In genomic region chr19:18557474-18558201, GRCh38 we compare ENCODE assay signal across 8 cellular contexts. TPM values are rescaled to one million over a fixed set of nuclear protein-coding genes. Genes with fewer than 3 reads are reported as not detected.
A peak's percentile ranks its signal among the peaks of the same experiment; 100 is the strongest.
DNase-seq lines count a peak whose midpoint lies in the region; ATAC-seq and TF ChIP-seq lines count a peak whose summit lies in the region.

KXD1 (plus strand) TSS chr19:18557870; CDS start chr19:18562057, 4,187 bp downstream.

- H3K27ac ChIP-seq in PC-9 (peak within 1 kb of the TSS; percentile 78), mucosa of rectum (ENCODE audit: low read depth in 2 of 2, low read length in 2 of 2) (peak within 1 kb of the TSS; percentile 87 to 94)

- DNase-seq in DMS114 treated with DMSO at 0.1 percent for 48 hours (lab: John Stamatoyannopoulos, UW; ENCODE audit: unreplicated experiment) = peak; percentile 99
- peak; percentile 100 for DNase-seq in Jurkat, Clone E6-1 (ENCODE audit: low read depth, low spot score)
- DNase-seq in PC-9 = peak; percentile 93 to 94
- DNase-seq in activated T-cell treated with anti-CD3 and anti-CD28 coated beads, Interleukin-2, amount 50 U/mL, for 1 hour = peak; percentile 94
- DNase-seq in erythroblast (lab: John Stamatoyannopoulos, UW) = peak; percentile 99 to 100
- DNase-seq in stimulated activated CD8-positive, alpha-beta memory T cell treated with anti-CD3 and anti-CD28 coated beads, Interleukin-4, amount 100 ng/mL, for 48 hours = peak; percentile 98

- CTCF ChIA-PET in PC-9 (lab: Charles Lee) = interaction anchor here (1.0 to 1.1 kb wide), 2 partner anchors 14 to 61 kb away, joined by 5 to 10 read pairs; no protein-coding TSS in a partner anchor

- peak within 1 kb of the TSS; percentile 98 for H3K4me2 ChIP-seq in PC-9

- peak within 1 kb of the TSS; percentile 100 for H3K4me3 ChIP-seq in Jurkat, Clone E6-1 (ENCODE audit: low read length)
- peak within 1 kb of the TSS; percentile 95 for H3K4me3 ChIP-seq in PC-9
- peak within 1 kb of the TSS; percentile 86 to 94 for H3K4me3 ChIP-seq in mucosa of rectum (ENCODE audit: low read length in 2 of 2)

- H3K36me3 ChIP-seq in PC-9 (ENCODE audit: low read depth) (0 out of 2 replicates have a peak, but pooled peaks cover 5% of the 10 kb centered on the region), mucosa of rectum (ENCODE audit: control insufficient read depth in 2 of 2, insufficient read depth in 2 of 2, low read length in 2 of 2) (peaks cover 0 to 4% of the 10 kb centered on the region in 2 donors)

- intact Hi-C loops in PC-9 (cut with micrococcal nuclease; ENCODE audit: unreplicated experiment) = loop anchor here (1.0 kb wide), 1 partner anchor 35 kb away; the partner anchor contains the start of gene ELL

- H3K9me3 ChIP-seq in PC-9 (ENCODE audit: insufficient read depth, low read depth) (no peaks in the 10 kb centered on the region), mucosa of rectum (ENCODE audit: control insufficient read depth in 2 of 2, low read length in 2 of 2) (no peaks in the 10 kb centered on the region)

- TF ChIP-seq CTCF in PC-9 (conservative IDR thresholded peaks at IDR 0.05) = 0 out of 2 replicates have a peak, but pooled peaks have one; percentile 17

- peaks cover 37% of the 10 kb centered on the region for H3K79me2 ChIP-seq in PC-9 (ENCODE audit: low read depth)

- H3F3A ChIP-seq in PC-9 (ENCODE audit: insufficient read depth, low read depth) = peaks cover 38% of the 10 kb centered on the region; the same call in 1 of the 2 replicates

- peak within 1 kb of the TSS; percentile 79 to 92 for H3K9ac ChIP-seq in mucosa of rectum (ENCODE audit: low read depth in 1 of 2, low read length in 2 of 2)

- peak; percentile 84 for ATAC-seq in GM21576 (IDR thresholded peaks at IDR 0.05; ENCODE audit: unreplicated experiment)

- H3K4me1 ChIP-seq in PC-9 (replicated peaks; ENCODE audit: insufficient read depth) (0 out of 2 replicates have a peak, but pooled peaks cover 10% of the 10 kb centered on the region), mucosa of rectum (ENCODE audit: control insufficient read depth in 2 of 2, insufficient read depth in 2 of 2, low read length in 2 of 2) (peaks cover 9 to 13% of the 10 kb centered on the region in 2 donors)

- POLR2A ChIA-PET in PC-9 (lab: Charles Lee; ENCODE audit: unreplicated experiment) = interaction anchor here (0.6 to 0.7 kb wide), 4 partner anchors 14 to 195 kb away, joined by 3 to 5 read pairs (median 4); no protein-coding TSS in a partner anchor

- H3K27me3 ChIP-seq in PC-9 (ENCODE audit: insufficient read depth, low read depth) = no peaks in the 10 kb centered on the region
- no peaks in the 10 kb centered on the region for H3K27me3 ChIP-seq in mucosa of rectum (ENCODE audit: control insufficient read depth in 2 of 2, insufficient read depth in 2 of 2, low read length in 2 of 2)

- no peaks in the 10 kb centered on the region for H3K9me2 ChIP-seq in PC-9 (ENCODE audit: insufficient read depth)

- H4K20me1 ChIP-seq in PC-9 (ENCODE audit: insufficient read depth) = no peaks in the 10 kb centered on the region

- peak; percentile 90 for TF ChIP-seq POLR2A in erythroblast (IDR thresholded peaks at IDR 0.05; ENCODE audit: low read length)

- BruUV-seq in PC-9 (replicated peaks; lab: Mats Ljungman, UMichigan) = no TSS peak

- peak within 1 kb of the TSS; percentile 89 for H2AFZ ChIP-seq in PC-9

RNA-seq across cellular contexts. Expression of gene KXD1, which starts in this region (rescaled TPM):
- polyA plus RNA-seq in Jurkat, Clone E6-1 (2012; ENCODE audit: insufficient read depth, insufficient read length) = 116 TPM
- 97.0 and 101 TPM in 2 replicates for total RNA-seq in PC-9 (2021)

Comparison
In these comparisons a context has a peak if more than half of its experiments do, and no peak if none do; other contexts are left out.
1. Peak in every context shown above with its lines: DNase-seq, ATAC-seq, H3K4me3 ChIP-seq and H3K27ac ChIP-seq.